ENCODE assay signal across 9 cellular contexts in genomic region chr2:171723724-171724683, GRCh38. TPM values are rescaled to one million over a fixed set of nuclear protein-coding genes. Genes with fewer than 3 reads are reported as not detected.
DNase-seq lines count a peak whose midpoint lies in the region; ATAC-seq and TF ChIP-seq lines count a peak whose summit lies in the region.
"Had no signal": no experiment of that assay in that cellular context is flagged by ENCODE, and none has a peak within 500 bp of the region (broad histone marks: within the 10 kb centered on the region; RNA-seq: fewer than 3 reads in every experiment).

No MANE protein-coding gene starts in this region.

- H3K4me3 ChIP-seq in astrocyte of the spinal cord (ENCODE audit: low read depth, low read length) (no peak overlapping the region), right lobe of liver (no peak overlapping the region)
- H3K4me3 ChIP-seq: HAP-1 had no signal

- H3K9me3 Mint-ChIP-seq in activated CD8-positive, alpha-beta T cell treated with anti-CD3 and anti-CD28 coated beads, Interleukin-2, amount 10 ng/mL, durations not matched to agents 7 days and 5 days (ENCODE audit: insufficient read depth), result no peaks in the 10 kb centered on the region

- H3K36me3 ChIP-seq in right lobe of liver, result peaks cover 0 to 7% (median 4%) of the 10 kb centered on the region in 4 donors

- no peak overlapping the region for H3K27ac Mint-ChIP-seq in activated CD8-positive, alpha-beta T cell treated with anti-CD3 and anti-CD28 coated beads, Interleukin-2, amount 10 ng/mL, durations not matched to agents 7 days and 5 days

- H3K4me3 Mint-ChIP-seq in activated CD8-positive, alpha-beta T cell treated with anti-CD3 and anti-CD28 coated beads, Interleukin-2, amount 10 ng/mL, durations not matched to agents 7 days and 5 days, result no peak overlapping the region

- H3K27me3 Mint-ChIP-seq in activated CD8-positive, alpha-beta T cell treated with anti-CD3 and anti-CD28 coated beads, Interleukin-2, amount 10 ng/mL, durations not matched to agents 7 days and 5 days (ENCODE audit: low read depth), result no peaks in the 10 kb centered on the region

- TF ChIP-seq POLR2A in right lobe of liver (IDR thresholded peaks at IDR 0.05), result no peak

- CTCF ChIA-PET in activated CD8-positive, alpha-beta T cell treated with anti-CD3 and anti-CD28 coated beads, Interleukin-2, amount 10 ng/mL, durations not matched to agents 7 days and 5 days (lab: Charles Lee), result interaction anchor here (0.8 to 1.6 kb wide), 4 partner anchors 36 to 403 kb away, joined by 3 to 4 read pairs (median 3); no protein-coding TSS in a partner anchor

- in situ Hi-C loops in G401 (cut with HindIII; ENCODE audit: low sequenced_read_pairs), result no loop called here
- in situ Hi-C loops in astrocyte of the spinal cord (cut with HindIII; ENCODE audit: low sequenced_read_pairs), result no loop called here

- whole genome bisulfite sequencing in right lobe of liver (ENCODE audit: insufficient coverage, low coverage, low lambda C conversion rate, missing lambda C conversion rate), result 87% methylated on average over 12 of the region's 12 CpGs

- no peaks in the 10 kb centered on the region for H3K27me3 ChIP-seq in right lobe of liver

- TF ChIP-seq CTCF in astrocyte of the spinal cord (IDR thresholded peaks at IDR 0.05; ENCODE audit: low read depth, low read length) (no peak), right lobe of liver (IDR thresholded peaks at IDR 0.05) (peak in 1 of 4 donors; percentile 19)

- intact Hi-C loops in right lobe of liver (cut with DNase I), result no loop called here

- no peak overlapping the region for H3K27ac ChIP-seq in right lobe of liver

- H3K36me3 Mint-ChIP-seq in activated CD8-positive, alpha-beta T cell treated with anti-CD3 and anti-CD28 coated beads, Interleukin-2, amount 10 ng/mL, durations not matched to agents 7 days and 5 days (ENCODE audit: low read depth), result peaks cover 22% of the 10 kb centered on the region

- ATAC-seq in right lobe of liver (peak; percentile 31 to 70 (median 49)), GM19035 (IDR thresholded peaks at IDR 0.05; ENCODE audit: unreplicated experiment) (no peak), HG03175 (IDR thresholded peaks at IDR 0.05; ENCODE audit: unreplicated experiment) (no peak), HG02840 (IDR thresholded peaks at IDR 0.05; ENCODE audit: low FRiP score, unreplicated experiment) (no peak)
- ATAC-seq in activated CD8-positive, alpha-beta T cell treated with anti-CD3 and anti-CD28 coated beads, Interleukin-2, amount 10 ng/mL, durations not matched to agents 7 days and 5 days, result no peak

- H3K4me1 ChIP-seq in right lobe of liver, result peaks cover 0 to 19% (median 9%) of the 10 kb centered on the region in 4 donors

- H3K4me1 Mint-ChIP-seq in activated CD8-positive, alpha-beta T cell treated with anti-CD3 and anti-CD28 coated beads, Interleukin-2, amount 10 ng/mL, durations not matched to agents 7 days and 5 days (ENCODE audit: low read depth), result no peaks in the 10 kb centered on the region

- POLR2A ChIA-PET in activated CD8-positive, alpha-beta T cell treated with anti-CD3 and anti-CD28 coated beads, Interleukin-2, amount 10 ng/mL, durations not matched to agents 7 days and 5 days (lab: Charles Lee), result no interaction called here

- H3K9me3 ChIP-seq in right lobe of liver, result no peaks in the 10 kb centered on the region
- H3K9me3 ChIP-seq: HAP-1 had no signal

- peak; percentile 87 for DNase-seq in G401 (ENCODE audit: low spot score)
- peak; percentile 60 for DNase-seq in NCI-H2107 (lab: John Stamatoyannopoulos, UW)
- DNase-seq in astrocyte of the spinal cord (ENCODE audit: low read depth, low spot score), result peak; percentile 54
- DNase-seq in right lobe of liver, result no peak
- no peak for DNase-seq in activated CD8-positive, alpha-beta T cell treated with anti-CD3 and anti-CD28 coated beads, Interleukin-2, amount 10 ng/mL, durations not matched to agents 7 days and 5 days

RNA-seq across cellular contexts. Expression of gene DYNC1I2, which starts 36.7 kb away (rescaled TPM):
- total RNA-seq in G401 (2014; rRNA removed; shearing (Covaris generic)), result 144 and 188 TPM in 2 replicates
- 10 to 100 TPM; 19.1 to 33.6 (median 28.6) TPM for total RNA-seq in right lobe of liver
- 10 to 100 TPM; 46.0 to 47.7 TPM for total RNA-seq in activated CD8-positive, alpha-beta T cell treated with anti-CD3 and anti-CD28 coated beads, Interleukin-2, amount 10 ng/mL, durations not matched to agents 7 days and 5 days

Comparison
In these comparisons a context has a peak if more than half of its experiments do, and no peak if none do; other contexts are left out.
1. DNase-seq: peak in G401 (single experiment), NCI-H2107 (single experiment) and astrocyte of the spinal cord (single experiment); none in right lobe of liver (0 of 3) and activated CD8-positive, alpha-beta T cell treated with anti-CD3 and anti-CD28 coated beads, Interleukin-2, amount 10 ng/mL, durations not matched to agents 7 days and 5 days (single experiment).
2. ATAC-seq: peak in right lobe of liver (4 of 4); none in GM19035 (single experiment), HG03175 (single experiment), HG02840 (single experiment) and activated CD8-positive, alpha-beta T cell treated with anti-CD3 and anti-CD28 coated beads, Interleukin-2, amount 10 ng/mL, durations not matched to agents 7 days and 5 days (single experiment).